13 cellular contexts compared by ENCODE assay signal in the genomic region with DNA sequence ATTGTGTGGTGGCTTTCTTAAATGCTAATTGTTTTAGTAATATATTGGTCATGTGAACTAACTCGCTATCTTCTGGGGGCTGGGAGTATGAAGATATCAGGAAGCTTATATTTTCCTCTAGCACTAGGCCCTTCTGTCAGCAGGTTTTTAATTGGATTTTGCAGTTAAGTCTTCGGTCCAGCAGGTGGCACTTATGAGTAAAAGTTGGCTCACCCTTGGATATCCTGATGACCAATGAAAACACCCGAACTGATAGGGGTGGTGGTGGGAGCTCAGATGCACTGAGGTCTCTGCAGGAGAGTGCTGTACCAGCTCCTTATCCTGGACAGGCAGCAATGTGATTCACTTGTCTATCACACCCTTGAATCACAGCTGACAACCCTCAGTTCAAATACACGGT.
DNase-seq lines count a peak whose midpoint lies in the region; ATAC-seq, FAIRE-seq and TF ChIP-seq lines count a peak whose summit lies in the region.
"Had no signal": no experiment of that assay in that cellular context is flagged by ENCODE, and none has a peak within 500 bp of the region (broad histone marks: within the 10 kb centered on the region; RNA-seq: fewer than 3 reads in every experiment).

No MANE protein-coding gene starts in this region.

- no peaks in the 10 kb centered on the region for H3K27me3 ChIP-seq in MM.1S (replicated peaks; ENCODE audit: insufficient read depth, low read length)
- no peaks in the 10 kb centered on the region for H3K27me3 ChIP-seq in H1 (replicated peaks in 1 of 4; ENCODE audit: control insufficient read depth in 3 of 4, extremely low read depth in 1 of 4, insufficient read depth in 3 of 4, low read length in 3 of 4)

- POLR2A ChIA-PET in H1 (lab: Charles Lee; ENCODE audit: partially characterized antibody), result no interaction called here

- no peak overlapping the region for H4K5ac ChIP-seq in H1 (ENCODE audit: insufficient read length, low read depth, low read length)

- H3K36me3 ChIP-seq in MM.1S (replicated peaks; ENCODE audit: insufficient read depth, low read length) (no peaks in the 10 kb centered on the region), H1 (ENCODE audit: control insufficient read depth in 2 of 4, insufficient read depth in 4 of 4, low read length in 3 of 4) (no peaks in the 10 kb centered on the region)

- peak; percentile 90 for FAIRE-seq in H1 (lab: Jason Lieb, UNC)

- H3K23me2 ChIP-seq in H1 (ENCODE audit: low read depth, low read length), result no peaks in the 10 kb centered on the region

- DNase-seq in A172 (ENCODE audit: low spot score) (peak; percentile 1), GM13977 (ENCODE audit: low spot score) (peak; percentile 8), MM.1S (peak; percentile 28), H1 (ENCODE audit: low read depth in 1 of 2, low spot score in 2 of 2) (peak in 1 of 2 experiments; percentile 3), SW 1271 (lab: John Stamatoyannopoulos, UW) (no peak)
- DNase-seq in activated T-helper 2 cell treated with anti-CD3 and anti-CD28 coated beads, Interferon-gamma antibody, Interleukin-2, Interleukin-4, amounts not matched to agents 10 μg/mL and 5 μg/mL and 100 μg/mL, durations not matched to agents 14 hours and 24 hours and 36 hours (ENCODE audit: low spot score), result no peak
- DNase-seq: CD8-positive, alpha-beta memory T cell; natural killer cell; T-helper 17 cell had no signal

- no peak for TF ChIP-seq POLR2A in H1 (IDR thresholded peaks at IDR 0.05; ENCODE audit: control extremely low read depth in 1 of 2, low read depth in 2 of 2, low read length in 2 of 2)

- H3K56ac ChIP-seq in H1 (replicated peaks; ENCODE audit: insufficient read length, low read depth, low read length), result no peak overlapping the region

- in situ Hi-C loops in GM13977 (cut with MboI; ENCODE audit: low pct_unique_long_range_greater_than_20kb, low sequenced_read_pairs, unreplicated experiment), result no loop called here

- H3K79me2 ChIP-seq in MM.1S (ENCODE audit: low read length), result no peaks in the 10 kb centered on the region
- H3K79me2 ChIP-seq in H1 (ENCODE audit: control insufficient read depth in 1 of 2, insufficient read depth in 2 of 2, low read length in 2 of 2), result no peaks in the 10 kb centered on the region

- H3F3A ChIP-seq in MM.1S (ENCODE audit: insufficient read depth, low read length), result no peaks in the 10 kb centered on the region

- no peaks in the 10 kb centered on the region for H3K4me1 Mint-ChIP-seq in activated T-helper 2 cell treated with anti-CD3 and anti-CD28 coated beads, Interferon-gamma antibody, Interleukin-2, Interleukin-4, amounts not matched to agents 10 μg/mL and 5 μg/mL and 100 μg/mL, durations not matched to agents 14 hours and 24 hours and 36 hours (ENCODE audit: low read depth)
- H3K4me1 Mint-ChIP-seq: activated naive CD4-positive, alpha-beta T cell treated with anti-CD3 and anti-CD28 coated beads, Interleukin-2, amount 50 U/mL, for 24 hours; CD8-positive, alpha-beta memory T cell; natural killer cell; T-helper 17 cell had no signal

- H2BK120ac ChIP-seq in H1 (replicated peaks; ENCODE audit: low read depth, low read length), result no peak overlapping the region

- H4K8ac ChIP-seq in H1 (ENCODE audit: extremely low read depth, insufficient read depth, low read length), result no peak overlapping the region

- 77% methylated on average over 4 of the region's 4 CpGs; no CpG with 5 or more reads in 1 of the 2 experiments for WGBS in H1 (ENCODE audit: extremely low coverage in 1 of 2, insufficient coverage in 1 of 2, insufficient read length in 1 of 2, insufficient replicate concordance in 2 of 2, low coverage in 1 of 2, low lambda C conversion rate in 2 of 2, missing lambda C conversion rate in 1 of 2), 2 experiments

- H3K4me1 ChIP-seq in MM.1S (ENCODE audit: low read length), result no peaks in the 10 kb centered on the region
- H3K4me1 ChIP-seq in H1 (replicated peaks in 1 of 4; ENCODE audit: control insufficient read depth in 3 of 4, insufficient read depth in 4 of 4, low read length in 3 of 4), result no peaks in the 10 kb centered on the region

- no peak overlapping the region for H3K27ac Mint-ChIP-seq in activated T-helper 2 cell treated with anti-CD3 and anti-CD28 coated beads, Interferon-gamma antibody, Interleukin-2, Interleukin-4, amounts not matched to agents 10 μg/mL and 5 μg/mL and 100 μg/mL, durations not matched to agents 14 hours and 24 hours and 36 hours
- H3K27ac Mint-ChIP-seq: activated naive CD4-positive, alpha-beta T cell treated with anti-CD3 and anti-CD28 coated beads, Interleukin-2, amount 50 U/mL, for 24 hours; natural killer cell; T-helper 17 cell had no signal

- H3K9ac ChIP-seq in MM.1S (ENCODE audit: low read length), result no peak overlapping the region
- H3K9ac ChIP-seq in H1 (replicated peaks in 1 of 4; ENCODE audit: extremely low read depth in 1 of 4, low read depth in 3 of 4, low read length in 3 of 4), result no peak overlapping the region

- TF ChIP-seq RAD21 in H1 (IDR thresholded peaks at IDR 0.05 in 1 of 2, conservative IDR thresholded peaks at IDR 0.05 in 1 of 2; ENCODE audit: low read depth in 2 of 2, low read length in 2 of 2), result peak in 1 of 2 experiments; percentile 52; a peak in 3 of 4 replicates

- H3K27ac ChIP-seq in MM.1S (ENCODE audit: low read length) (no peak overlapping the region), H1 (ENCODE audit: low read depth, low read length) (no peak overlapping the region)
- H3K27ac ChIP-seq: epithelial cell of prostate had no signal

- ATAC-seq in GM18517 (IDR thresholded peaks at IDR 0.05; ENCODE audit: unreplicated experiment) (no peak), HG03457 (IDR thresholded peaks at IDR 0.05; ENCODE audit: unreplicated experiment) (no peak)
- ATAC-seq: natural killer cell, T-helper 17 cell had no signal

- H3K4me2 ChIP-seq in MM.1S (ENCODE audit: low read depth, low read length) (no peak overlapping the region), H1 (ENCODE audit: insufficient read depth in 1 of 2, low read depth in 2 of 2, low read length in 2 of 2) (no peak overlapping the region)

- CTCF ChIA-PET in H1 (lab: Charles Lee; ENCODE audit: partially characterized antibody), result interaction anchor here (0.8 to 1.5 kb wide), 12 partner anchors 10 to 422 kb away, joined by 3 to 5 read pairs (median 4); no protein-coding TSS in a partner anchor

- 0 out of 2 replicates have a peak overlapping the region, but pooled peaks have one; percentile 23 for H2AFZ ChIP-seq in MM.1S (ENCODE audit: low read length)
- H2AFZ ChIP-seq in H1 (ENCODE audit: low read length), result no peak overlapping the region

- peaks cover 3% of the 10 kb centered on the region for H3K9me3 Mint-ChIP-seq in activated T-helper 2 cell treated with anti-CD3 and anti-CD28 coated beads, Interferon-gamma antibody, Interleukin-2, Interleukin-4, amounts not matched to agents 10 μg/mL and 5 μg/mL and 100 μg/mL, durations not matched to agents 14 hours and 24 hours and 36 hours
- H3K9me3 Mint-ChIP-seq: activated naive CD4-positive, alpha-beta T cell treated with anti-CD3 and anti-CD28 coated beads, Interleukin-2, amount 50 U/mL, for 24 hours had no signal

- H3K27me3 Mint-ChIP-seq in activated T-helper 2 cell treated with anti-CD3 and anti-CD28 coated beads, Interferon-gamma antibody, Interleukin-2, Interleukin-4, amounts not matched to agents 10 μg/mL and 5 μg/mL and 100 μg/mL, durations not matched to agents 14 hours and 24 hours and 36 hours (ENCODE audit: low read depth), result no peaks in the 10 kb centered on the region
- H3K27me3 Mint-ChIP-seq: activated naive CD4-positive, alpha-beta T cell treated with anti-CD3 and anti-CD28 coated beads, Interleukin-2, amount 50 U/mL, for 24 hours; T-helper 17 cell had no signal

- H2AK5ac ChIP-seq in H1 (ENCODE audit: low read depth, low read length), result no peak overlapping the region

- H3K23ac ChIP-seq in H1 (ENCODE audit: insufficient read length), result no peak overlapping the region

- no peak overlapping the region for H2BK15ac ChIP-seq in H1 (ENCODE audit: low read length)

- TF ChIP-seq CTCF in GM13977 (IDR thresholded peaks at IDR 0.05; ENCODE audit: extremely low read depth, insufficient read depth, missing control alignments) (peak; percentile 53), MM.1S (IDR thresholded peaks at IDR 0.05; ENCODE audit: low read length) (peak; percentile 47), H1 (IDR thresholded peaks at IDR 0.05; ENCODE audit: control extremely low read depth in 1 of 3, insufficient read depth in 1 of 3, low read depth in 1 of 3, low read length in 3 of 3) (peak in 2 of 3 experiments; percentile 22 to 39; a peak in 2 of 4 replicates)

- no peak overlapping the region for H2BK5ac ChIP-seq in H1 (ENCODE audit: low read depth, low read length)

- H4K20me1 ChIP-seq in MM.1S (ENCODE audit: insufficient read depth, low read length) (no peaks in the 10 kb centered on the region), H1 (replicated peaks in 1 of 2; ENCODE audit: control insufficient read depth in 1 of 2, insufficient read depth in 2 of 2, low read length in 2 of 2) (no peaks in the 10 kb centered on the region)

- H2BK20ac ChIP-seq in H1 (ENCODE audit: low read length), result no peak overlapping the region

- no peak overlapping the region for H3K18ac ChIP-seq in H1 (ENCODE audit: extremely low read depth, low read length)

- no peak for TF ChIP-seq EP300 in H1 (IDR thresholded peaks at IDR 0.05; ENCODE audit: borderline replicate concordance in 1 of 2, low read depth in 2 of 2, low read length in 2 of 2)

- no peak overlapping the region for H3K4me3 Mint-ChIP-seq in activated T-helper 2 cell treated with anti-CD3 and anti-CD28 coated beads, Interferon-gamma antibody, Interleukin-2, Interleukin-4, amounts not matched to agents 10 μg/mL and 5 μg/mL and 100 μg/mL, durations not matched to agents 14 hours and 24 hours and 36 hours (ENCODE audit: low read depth)
- H3K4me3 Mint-ChIP-seq: activated naive CD4-positive, alpha-beta T cell treated with anti-CD3 and anti-CD28 coated beads, Interleukin-2, amount 50 U/mL, for 24 hours; CD8-positive, alpha-beta memory T cell; natural killer cell; T-helper 17 cell had no signal

- intact Hi-C loops in activated T-helper 2 cell treated with anti-CD3 and anti-CD28 coated beads, Interferon-gamma antibody, Interleukin-2, Interleukin-4, amounts not matched to agents 10 μg/mL and 5 μg/mL and 100 μg/mL, durations not matched to agents 14 hours and 24 hours and 36 hours (cut with micrococcal nuclease), result no loop called here

- H3K9me3 ChIP-seq in MM.1S (replicated peaks; ENCODE audit: insufficient read depth, low read length), result no peaks in the 10 kb centered on the region
- no peaks in the 10 kb centered on the region for H3K9me3 ChIP-seq in H1 (ENCODE audit: insufficient read depth in 2 of 2, low read depth in 1 of 2, low read length in 1 of 2)

- H2BK12ac ChIP-seq in H1 (ENCODE audit: low read depth, low read length), result no peak overlapping the region

- H3K9me2 ChIP-seq in MM.1S (replicated peaks; ENCODE audit: insufficient read depth, low read length), result no peaks in the 10 kb centered on the region

- H3K79me1 ChIP-seq in H1 (ENCODE audit: low read depth, low read length), result no peaks in the 10 kb centered on the region

- H4K91ac ChIP-seq in H1 (replicated peaks; ENCODE audit: insufficient read length, low read length), result no peak overlapping the region

- no peak overlapping the region for H3K4ac ChIP-seq in H1 (replicated peaks; ENCODE audit: insufficient read length, low read depth, low read length)

- H3K14ac ChIP-seq in H1 (ENCODE audit: insufficient read length), result no peak overlapping the region

- H3K4me3 ChIP-seq in MM.1S (ENCODE audit: low read length) (no peak overlapping the region), H1 (ENCODE audit: extremely low read depth in 1 of 4, insufficient read depth in 2 of 4, low read depth in 3 of 4, low read length in 4 of 4) (no peak overlapping the region)

- H3K36me3 Mint-ChIP-seq in activated T-helper 2 cell treated with anti-CD3 and anti-CD28 coated beads, Interferon-gamma antibody, Interleukin-2, Interleukin-4, amounts not matched to agents 10 μg/mL and 5 μg/mL and 100 μg/mL, durations not matched to agents 14 hours and 24 hours and 36 hours (ENCODE audit: low read depth), result no peaks in the 10 kb centered on the region
- H3K36me3 Mint-ChIP-seq: activated naive CD4-positive, alpha-beta T cell treated with anti-CD3 and anti-CD28 coated beads, Interleukin-2, amount 50 U/mL, for 24 hours; CD8-positive, alpha-beta memory T cell; natural killer cell had no signal

Comparison
In these comparisons a context has a peak if more than half of its experiments do, and no peak if none do; other contexts are left out.
1. DNase-seq: peak in A172 (single experiment), GM13977 (single experiment) and MM.1S (single experiment); none in SW 1271 (0 of 2) and activated T-helper 2 cell treated with anti-CD3 and anti-CD28 coated beads, Interferon-gamma antibody, Interleukin-2, Interleukin-4, amounts not matched to agents 10 μg/mL and 5 μg/mL and 100 μg/mL, durations not matched to agents 14 hours and 24 hours and 36 hours (single experiment).
2. Peak in every context shown above with its lines, with median percentiles within 50 percentile points of each other: CTCF ChIP-seq.